Comparison of ENCODE assay signal across 9 cellular contexts in the genomic region with DNA sequence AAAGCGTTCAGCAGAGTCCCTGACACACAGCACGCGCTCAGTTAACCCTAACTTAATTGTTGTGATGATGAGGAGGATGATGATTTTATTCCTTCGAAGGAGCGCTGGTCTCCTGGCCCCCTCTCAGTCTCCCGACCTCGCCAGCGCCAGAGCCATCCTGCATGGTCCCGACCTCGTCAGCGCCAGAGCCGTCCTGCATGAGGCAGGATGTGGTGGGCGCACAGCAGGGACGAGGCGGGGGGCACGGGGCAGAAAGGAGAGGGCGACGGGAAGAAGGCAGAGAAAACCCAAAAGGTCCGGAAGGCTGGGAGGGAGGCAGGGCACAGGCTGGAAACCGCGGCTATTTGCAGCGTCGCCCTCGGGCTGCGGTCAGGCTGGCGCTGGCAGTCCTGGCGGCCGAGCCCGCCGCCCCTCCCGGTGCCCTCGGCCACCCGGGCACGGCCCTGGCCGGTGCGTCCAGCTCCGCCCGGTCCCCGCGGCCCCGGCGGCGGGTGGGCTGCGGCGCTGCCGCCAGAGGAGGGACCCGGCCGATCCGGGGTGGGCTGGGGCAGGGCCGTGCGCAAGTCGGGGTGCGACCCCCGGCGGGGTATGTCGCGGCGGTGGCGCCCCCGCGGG. TPM values are rescaled to one million over a fixed set of nuclear protein-coding genes. Genes with fewer than 3 reads are reported as not detected.
DNase-seq lines count a peak whose midpoint lies in the region; ATAC-seq and TF ChIP-seq lines count a peak whose summit lies in the region.
"Had no signal": no experiment of that assay in that cellular context is flagged by ENCODE, and none has a peak within 500 bp of the region (broad histone marks: within the 10 kb centered on the region; RNA-seq: fewer than 3 reads in every experiment).

No MANE protein-coding gene starts in this region.

- no peaks in the 10 kb centered on the region for H3K9me2 ChIP-seq in OCI-LY1 (ENCODE audit: low read depth, low read length)

- H4K20me1 ChIP-seq in OCI-LY1 (ENCODE audit: insufficient read depth, low read length): no peaks in the 10 kb centered on the region

- H3K9me3 ChIP-seq in OCI-LY1 (ENCODE audit: low read length) (no peaks in the 10 kb centered on the region), endodermal cell (ENCODE audit: control insufficient read depth, low read length) (no peaks in the 10 kb centered on the region)

- H3K36me3 ChIP-seq in OCI-LY1 (ENCODE audit: insufficient read depth, low read length) (no peaks in the 10 kb centered on the region), endodermal cell (ENCODE audit: control insufficient read depth, insufficient read depth, low read length) (no peaks in the 10 kb centered on the region)

- H3K4me1 ChIP-seq in OCI-LY1 (ENCODE audit: insufficient read depth, low read length, severe bottlenecking) (peaks cover 5% of the 10 kb centered on the region), endodermal cell (ENCODE audit: control insufficient read depth, insufficient read depth, low read length) (peaks cover 18% of the 10 kb centered on the region)

- no peaks in the 10 kb centered on the region for H3F3A ChIP-seq in OCI-LY1 (ENCODE audit: insufficient read depth, low read length)

- H3K27ac Mint-ChIP-seq in endodermal cell (no peak overlapping the region), nephron progenitor cell (no peak overlapping the region)

- peaks cover 31% of the 10 kb centered on the region for H3K4me1 Mint-ChIP-seq in endodermal cell
- H3K4me1 Mint-ChIP-seq in nephron progenitor cell: peaks cover 5% of the 10 kb centered on the region

- H3K9me3 Mint-ChIP-seq in endodermal cell (no peaks in the 10 kb centered on the region), nephron progenitor cell (no peaks in the 10 kb centered on the region)

- H3K27me3 Mint-ChIP-seq in endodermal cell (ENCODE audit: insufficient read depth): peaks cover 53% of the 10 kb centered on the region
- H3K27me3 Mint-ChIP-seq in nephron progenitor cell (ENCODE audit: low read depth, poor library complexity): peaks cover 80% of the 10 kb centered on the region

- H3K4me3 ChIP-seq in OCI-LY1 (ENCODE audit: low read depth, low read length, poor library complexity, severe bottlenecking) (no peak overlapping the region), endodermal cell (ENCODE audit: low read length) (peak overlapping the region; percentile 78)

- WGBS in endodermal cell (ENCODE audit: insufficient coverage in 1 of 2, insufficient read length in 1 of 2), 2 experiments: 4 to 6% methylated on average over 30 to 61 of the region's 61 CpGs

- H3K4me3 Mint-ChIP-seq in endodermal cell: peak overlapping the region; percentile 64
- peak overlapping the region; percentile 80 for H3K4me3 Mint-ChIP-seq in nephron progenitor cell

- H3K36me3 Mint-ChIP-seq in endodermal cell (ENCODE audit: low read depth): no peaks in the 10 kb centered on the region
- H3K36me3 Mint-ChIP-seq in nephron progenitor cell (ENCODE audit: low read depth): peaks cover 5% of the 10 kb centered on the region

- no peak overlapping the region for H2AFZ ChIP-seq in OCI-LY1 (ENCODE audit: low read length)

- no peak for ATAC-seq in HG03045 (IDR thresholded peaks at IDR 0.05; ENCODE audit: unreplicated experiment)
- no peak for ATAC-seq in GM18909 (IDR thresholded peaks at IDR 0.05; ENCODE audit: poor library complexity, unreplicated experiment)

- H3K9ac ChIP-seq in OCI-LY1 (ENCODE audit: low read length) (no peak overlapping the region), endodermal cell (ENCODE audit: extremely low read depth, low read length, poor library complexity, severe bottlenecking) (no peak overlapping the region)

- H3K4me2 ChIP-seq in OCI-LY1 (ENCODE audit: low read length): peak overlapping the region; percentile 61; the same call in 1 of the 2 replicates

- H3K27me3 ChIP-seq in OCI-LY1 (ENCODE audit: insufficient read depth, low read length) (peaks cover 13% of the 10 kb centered on the region; the same call in 1 of the 2 replicates), endodermal cell (ENCODE audit: control insufficient read depth, insufficient read depth, low read length, poor library complexity, severe bottlenecking) (peaks cover 37% of the 10 kb centered on the region)

- peak; percentile 24 for DNase-seq in Daoy (ENCODE audit: low read depth)
- peak; percentile 76 for DNase-seq in endodermal cell
- DNase-seq in nephron progenitor cell: peak; percentile 33
- DNase-seq in cortex of kidney (lab: John Stamatoyannopoulos, UW): no peak
- no peak for DNase-seq in stimulated activated CD4-positive, alpha-beta T cell treated with anti-CD3 and anti-CD28 coated beads, Interleukin-12 subunit alpha, Interleukin-12 subunit beta, amount 100 ng/mL, for 4 hours

- H3K27ac ChIP-seq in OCI-LY1 (ENCODE audit: low read depth, low read length, poor library complexity, severe bottlenecking) (no peak overlapping the region), endodermal cell (ENCODE audit: low read depth, low read length) (no peak overlapping the region)

- H3K79me2 ChIP-seq in OCI-LY1 (ENCODE audit: insufficient read depth, low read length): no peaks in the 10 kb centered on the region

- TF ChIP-seq CTCF in OCI-LY1 (IDR thresholded peaks at IDR 0.05; ENCODE audit: low read length) (no peak), endodermal cell (conservative IDR thresholded peaks at IDR 0.05) (no peak), nephron progenitor cell (IDR thresholded peaks at IDR 0.05) (no peak)

RNA-seq across cellular contexts. Expression of gene TAC4, which starts 3.0 kb away (rescaled TPM):
- not detected in 2 replicates for total RNA-seq in Daoy (2014; rRNA removed; shearing (Covaris generic))
- 1 to 10 TPM; 1.5 to 3.2 TPM for total RNA-seq in endodermal cell
- not detected for polyA plus RNA-seq in endodermal cell (2013, experiment 1 of 2)
- not detected for polyA plus RNA-seq in endodermal cell (2013, experiment 2 of 2)
- total RNA-seq: pulmonary artery endothelial cell had no signal

Comparison
In these comparisons a context has a peak if more than half of its experiments do, and no peak if none do; other contexts are left out.
1. DNase-seq: peak in Daoy (single experiment), endodermal cell (single experiment) and nephron progenitor cell (single experiment); none in cortex of kidney (single experiment) and stimulated activated CD4-positive, alpha-beta T cell treated with anti-CD3 and anti-CD28 coated beads, Interleukin-12 subunit alpha, Interleukin-12 subunit beta, amount 100 ng/mL, for 4 hours (single experiment).